7 cellular contexts compared by ENCODE assay signal in the genomic region with DNA sequence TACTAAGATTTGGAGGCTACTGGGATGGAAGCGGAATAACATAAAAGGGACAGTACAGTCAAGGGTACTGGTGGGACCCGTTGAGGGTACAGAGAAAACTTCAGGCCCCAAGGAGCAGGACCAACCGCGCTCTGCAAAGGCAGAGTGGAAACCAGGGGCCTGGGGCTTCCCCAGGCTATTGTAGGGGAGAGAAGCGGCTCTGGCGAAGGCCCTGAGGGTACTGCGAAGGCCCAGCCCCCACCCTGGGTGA. TPM values are rescaled to one million over a fixed set of nuclear protein-coding genes. Genes with fewer than 3 reads are reported as not detected.
A peak's percentile ranks its signal among the peaks of the same experiment; 100 is the strongest.
DNase-seq lines count a peak whose midpoint lies in the region; ATAC-seq and TF ChIP-seq lines count a peak whose summit lies in the region.
"Had no signal": no experiment of that assay in that cellular context is flagged by ENCODE, and none has a peak within 500 bp of the region (broad histone marks: within the 10 kb centered on the region; RNA-seq: fewer than 3 reads in every experiment).

No MANE protein-coding gene starts in this region.

- H3K4me1 Mint-ChIP-seq in activated T-helper 17 cell treated with anti-CD3 and anti-CD28 coated beads, Interleukin-2, amount 50 U/mL, for 72 hours = peaks cover 15% of the 10 kb centered on the region

- H3K9me3 Mint-ChIP-seq in activated T-helper 17 cell treated with anti-CD3 and anti-CD28 coated beads, Interleukin-2, amount 50 U/mL, for 72 hours = no peaks in the 10 kb centered on the region

- H3K4me3 Mint-ChIP-seq in activated T-helper 17 cell treated with anti-CD3 and anti-CD28 coated beads, Interleukin-2, amount 50 U/mL, for 72 hours = peak overlapping the region; percentile 67

- no peaks in the 10 kb centered on the region for H3K27me3 Mint-ChIP-seq in activated T-helper 17 cell treated with anti-CD3 and anti-CD28 coated beads, Interleukin-2, amount 50 U/mL, for 72 hours

- H3K9me3 ChIP-seq in lung (ENCODE audit: control insufficient read depth in 2 of 2, insufficient read depth in 1 of 2, low read length in 1 of 2) = no peaks in the 10 kb centered on the region

- DNase-seq in AG10803 (ENCODE audit: low read depth) = no peak
- DNase-seq in lung (ENCODE audit: low spot score) = no peak
- no peak for DNase-seq in NCI-H1105 (lab: John Stamatoyannopoulos, UW)
- DNase-seq in NCI-H1417 (lab: John Stamatoyannopoulos, UW) = no peak
- no peak for DNase-seq in stimulated activated CD4-positive, alpha-beta T cell treated with anti-CD3 and anti-CD28 coated beads, Interleukin-2, amount 100 ng/mL, for 48 hours
- DNase-seq: stimulated activated CD4-positive, alpha-beta T cell treated with anti-CD3 and anti-CD28 coated beads, Interleukin-12 subunit alpha, Interleukin-12 subunit beta, amount 100 ng/mL, for 4 hours had no signal

- no peak for TF ChIP-seq CTCF in AG10803 (conservative IDR thresholded peaks at IDR 0.05; ENCODE audit: low read length)
- no peak for TF ChIP-seq CTCF in lung (IDR thresholded peaks at IDR 0.05; ENCODE audit: control extremely low read depth, extremely low read depth)

- peaks cover 3 to 8% of the 10 kb centered on the region in 2 donors for H3K36me3 ChIP-seq in lung (ENCODE audit: control insufficient read depth in 2 of 2, insufficient read depth in 2 of 2, low read length in 2 of 2)

- peak overlapping the region; percentile 97 for H3K4me3 ChIP-seq in AG10803 (ENCODE audit: low read length)
- peak overlapping the region; percentile 47 for H3K4me3 ChIP-seq in lung

- peaks cover 6 to 11% of the 10 kb centered on the region in 2 donors for H3K4me1 ChIP-seq in lung (ENCODE audit: control insufficient read depth in 2 of 2, insufficient read depth in 2 of 2, low read length in 2 of 2)

- no peak for ATAC-seq in activated T-helper 17 cell treated with anti-CD3 and anti-CD28 coated beads, Interleukin-2, amount 50 U/mL, for 72 hours (replicated peaks)
- ATAC-seq in lung (ENCODE audit: insufficient read depth, low FRiP score) = no peak

- no peaks in the 10 kb centered on the region for H3K36me3 Mint-ChIP-seq in activated T-helper 17 cell treated with anti-CD3 and anti-CD28 coated beads, Interleukin-2, amount 50 U/mL, for 72 hours (ENCODE audit: low read depth)

- peak overlapping the region; percentile 72 to 91 for H3K27ac ChIP-seq in lung (ENCODE audit: low read depth in 1 of 2, low read length in 1 of 2)

- H3K27me3 ChIP-seq in lung (ENCODE audit: control insufficient read depth, insufficient read depth) = no peaks in the 10 kb centered on the region

- peak overlapping the region; percentile 80 for H3K27ac Mint-ChIP-seq in activated T-helper 17 cell treated with anti-CD3 and anti-CD28 coated beads, Interleukin-2, amount 50 U/mL, for 72 hours

- WGBS in lung, 2 donors = 72 to 77% methylated on average over 7 of the region's 7 CpGs

RNA-seq across cellular contexts. Expression of a gene that starts 0.4 kb away (rescaled TPM):
- 1 to 10 TPM; 4.1 to 6.2 TPM for total RNA-seq in activated T-helper 17 cell treated with anti-CD3 and anti-CD28 coated beads, Interleukin-2, amount 50 U/mL, for 72 hours
- total RNA-seq in lung = 100 to 1,000 TPM in 1 of 2 donors, 10 to 100 TPM in 1; 96.0 to 229 TPM
- 100 to 1,000 TPM; 189 to 494 TPM for polyA plus RNA-seq in lung

RNA-seq across cellular contexts. Expression of a gene that starts 15.5 kb away (rescaled TPM):
- total RNA-seq in activated T-helper 17 cell treated with anti-CD3 and anti-CD28 coated beads, Interleukin-2, amount 50 U/mL, for 72 hours = 10 to 100 TPM in 1 of 2 donors, under 1 TPM in 1; 0.89 to 31.7 TPM
- 1 to 10 TPM in 1 of 2 donors, under 1 TPM in 1; 0.88 to 1.6 TPM for total RNA-seq in lung
- 1 to 10 TPM; 1.1 to 2.4 TPM for polyA plus RNA-seq in lung

RNA-seq across cellular contexts. Expression of a gene that starts 24.3 kb away (rescaled TPM):
- 10 to 100 TPM in 1 of 2 donors, 1 to 10 TPM in 1; 9.4 to 16.1 TPM for total RNA-seq in activated T-helper 17 cell treated with anti-CD3 and anti-CD28 coated beads, Interleukin-2, amount 50 U/mL, for 72 hours
- total RNA-seq in lung = 1 to 10 TPM; 1.3 TPM
- 1 to 10 TPM in 1 of 2 donors, under 1 TPM in 1; 0.47 to 1.4 TPM for polyA plus RNA-seq in lung

RNA-seq across cellular contexts. Expression of a gene that starts 31.2 kb away (rescaled TPM):
- total RNA-seq in activated T-helper 17 cell treated with anti-CD3 and anti-CD28 coated beads, Interleukin-2, amount 50 U/mL, for 72 hours = 10 to 100 TPM; 17.5 to 19.8 TPM
- total RNA-seq in lung = 10 to 100 TPM in 1 of 2 donors, 1 to 10 TPM in 1; 9.9 to 32.8 TPM
- 10 to 100 TPM; 29.2 to 53.9 TPM for polyA plus RNA-seq in lung

RNA-seq across cellular contexts. Expression of a gene that starts 31.5 kb away (rescaled TPM):
- over 10,000 TPM in 1 of 2 donors, 1,000 to 10,000 TPM in 1; 5,785 to 10,768 TPM for total RNA-seq in activated T-helper 17 cell treated with anti-CD3 and anti-CD28 coated beads, Interleukin-2, amount 50 U/mL, for 72 hours
- total RNA-seq in lung = over 10,000 TPM; 30,229 to 39,735 TPM
- polyA plus RNA-seq in lung = 100 to 1,000 TPM in 1 of 2 donors, 10 to 100 TPM in 1; 44.8 to 325 TPM

Comparison
In these comparisons a context has a peak if more than half of its experiments do, and no peak if none do; other contexts are left out.
1. RNA of a gene that starts 0.4 kb away (total RNA-seq): 96.0 to 229 TPM in lung; 4.1 to 6.2 TPM in activated T-helper 17 cell treated with anti-CD3 and anti-CD28 coated beads, Interleukin-2, amount 50 U/mL, for 72 hours; every median in the first group is over 10 times any median in the second.
2. RNA of a gene that starts 24.3 kb away (total RNA-seq): 9.4 to 16.1 TPM in activated T-helper 17 cell treated with anti-CD3 and anti-CD28 coated beads, Interleukin-2, amount 50 U/mL, for 72 hours; 1.3 TPM in lung; every median in the first group is over 4 times any median in the second.